Comparison of ENCODE assay signal across 8 cellular contexts in genomic region chr11:64854534-64855502, GRCh38. TPM values are rescaled to one million over a fixed set of nuclear protein-coding genes. Genes with fewer than 3 reads are reported as not detected.
DNase-seq lines count a peak whose midpoint lies in the region; TF ChIP-seq lines count a peak whose summit lies in the region.

No MANE protein-coding gene starts in this region.

- no CpG with 5 or more reads among the region's 45 CpGs for WGBS in mesendoderm (ENCODE audit: extremely low coverage, insufficient coverage, low lambda C conversion rate)
- 75% methylated on average over 44 of the region's 45 CpGs; no CpG with 5 or more reads in 1 of the 2 donors for WGBS in transverse colon (ENCODE audit: low coverage in 1 of 2), 2 donors

- CTCF ChIA-PET in GM10248 (lab: Yijun Ruan, JAX), result interaction anchor here (16.2 to 33.1 kb wide), 3 partner anchors 5 to 32 kb away, joined by 356 to 1137 read pairs (median 356); partner anchors contain the start of genes CDC42BPG and EHD1

- in situ Hi-C loops in transverse colon (cut with MboI; ENCODE audit: low pct_ligation_motif_present in 1 of 4, low pct_unique_long_range_greater_than_20kb in 1 of 4, low sequenced_read_pairs in 3 of 4), result no loop called here

- no peak for TF ChIP-seq CTCF in transverse colon (IDR thresholded peaks at IDR 0.05)
- TF ChIP-seq CTCF in GM10248 (IDR thresholded peaks at IDR 0.05; ENCODE audit: control extremely low read depth, extremely low read depth, low read depth, missing control alignments), result no peak

- intact Hi-C loops in transverse colon (cut with DNase I; ENCODE audit: low total_unique reads), result no loop called here

- no peaks in the 10 kb centered on the region for H3K36me3 ChIP-seq in mesendoderm (ENCODE audit: control insufficient read depth, insufficient read depth, low read length)
- no peaks in the 10 kb centered on the region for H3K36me3 ChIP-seq in transverse colon

- no peak overlapping the region for H3K9ac ChIP-seq in mesendoderm (ENCODE audit: low read length)

- H4K5ac ChIP-seq in mesendoderm (ENCODE audit: low read length), result no peak overlapping the region

- H3K4me3 ChIP-seq in mesendoderm (ENCODE audit: low read length) (no peak overlapping the region), transverse colon (no peak overlapping the region)

- H2BK5ac ChIP-seq in mesendoderm (ENCODE audit: low read length), result no peak overlapping the region

- H3K18ac ChIP-seq in mesendoderm (ENCODE audit: low read length), result no peak overlapping the region

- DNase-seq in NOMO-1 (lab: John Stamatoyannopoulos, UW; ENCODE audit: unreplicated experiment in 2 of 2) (peak; percentile 35 to 38), NOMO-1 treated with dmso at 0.1 percent for 144 hours (lab: John Stamatoyannopoulos, UW; ENCODE audit: unreplicated experiment) (no peak), T-helper 22 cell (ENCODE audit: low read depth) (peak; percentile 46), dermis microvascular lymphatic vessel endothelial cell (ENCODE audit: low read depth in 2 of 2) (peak; percentile 72 to 93), mesendoderm (peak; percentile 92), transverse colon (peak; percentile 85), middle frontal gyrus (ENCODE audit: extremely low spot score, low spot score) (no peak), GM10248 (ENCODE audit: extremely low spot score) (no peak)

- no peaks in the 10 kb centered on the region for H3K79me1 ChIP-seq in mesendoderm (ENCODE audit: low read length)

- H3K56ac ChIP-seq in mesendoderm (ENCODE audit: low read length), result no peak overlapping the region

- POLR2A ChIA-PET in GM10248 (lab: Yijun Ruan, JAX), result interaction anchor here (0.6 to 11.9 kb wide), 5 partner anchors 10 to 34 kb away, joined by 3 to 129 read pairs (median 5); partner anchors contain the start of gene EHD1

- H3K23ac ChIP-seq in mesendoderm (ENCODE audit: low read length), result no peak overlapping the region

- no peak overlapping the region for H2BK15ac ChIP-seq in mesendoderm (replicated peaks; ENCODE audit: low read depth)

- H2AK5ac ChIP-seq in mesendoderm (ENCODE audit: low read length), result no peak overlapping the region

- TF ChIP-seq EP300 in transverse colon (IDR thresholded peaks at IDR 0.05; ENCODE audit: low read depth), result peak; percentile 47

- no peak overlapping the region for H3K4me2 ChIP-seq in mesendoderm (ENCODE audit: low read length)

- H4K8ac ChIP-seq in mesendoderm (ENCODE audit: low read depth, low read length), result no peak overlapping the region

- no peak for TF ChIP-seq POLR2A in transverse colon (IDR thresholded peaks at IDR 0.05)

- no peak overlapping the region for H2BK120ac ChIP-seq in mesendoderm (ENCODE audit: low read depth, low read length)

- H3K27ac ChIP-seq in mesendoderm (ENCODE audit: low read depth, low read length) (no peak overlapping the region), transverse colon (peak overlapping the region; percentile 93 to 96 (median 94))

- no peaks in the 10 kb centered on the region for H3K9me3 ChIP-seq in transverse colon

- H3K79me2 ChIP-seq in mesendoderm (ENCODE audit: control insufficient read depth, insufficient read depth, low read length), result no peaks in the 10 kb centered on the region

- H3K4me1 ChIP-seq in mesendoderm (ENCODE audit: control insufficient read depth, low read depth, low read length) (no peaks in the 10 kb centered on the region), transverse colon (peaks cover 46 to 89% (median 61%) of the 10 kb centered on the region in 4 donors)

- H3K27me3 ChIP-seq in mesendoderm (ENCODE audit: insufficient read depth, low read length, poor library complexity) (no peaks in the 10 kb centered on the region), transverse colon (no peaks in the 10 kb centered on the region)

- no peak overlapping the region for H3K4ac ChIP-seq in mesendoderm (ENCODE audit: low read depth, low read length)

RNA-seq across cellular contexts. Expression of gene CDC42BPG, which starts 10.4 kb away (rescaled TPM):
- 0.13 and 0.38 TPM in 2 replicates for total RNA-seq in dermis microvascular lymphatic vessel endothelial cell
- 3.2 TPM for polyA plus RNA-seq in mesendoderm (2013, experiment 1 of 2)
- polyA plus RNA-seq in mesendoderm (2013, experiment 2 of 2), result 3.4 TPM
- total RNA-seq in transverse colon, result 10 to 100 TPM; 32.6 to 82.3 (median 46.9) TPM

RNA-seq across cellular contexts. Expression of gene EHD1, which starts 23.6 kb away (rescaled TPM):
- total RNA-seq in dermis microvascular lymphatic vessel endothelial cell, result 30.3 and 39.2 TPM in 2 replicates
- polyA plus RNA-seq in mesendoderm (2013, experiment 1 of 2), result 21.1 TPM
- 21.9 TPM for polyA plus RNA-seq in mesendoderm (2013, experiment 2 of 2)
- 100 to 1,000 TPM in 2 of 4 donors, 10 to 100 TPM in 2; 67.9 to 202 (median 116) TPM for total RNA-seq in transverse colon

RNA-seq across cellular contexts. Expression of gene MEN1, which starts 44.5 kb away (rescaled TPM):
- total RNA-seq in dermis microvascular lymphatic vessel endothelial cell (10.8 and 21.1 TPM in 2 replicates), transverse colon (10 to 100 TPM; 19.5 to 30.3 (median 25.4) TPM)
- 46.1 TPM for polyA plus RNA-seq in mesendoderm (2013, experiment 1 of 2)
- polyA plus RNA-seq in mesendoderm (2013, experiment 2 of 2), result 44.6 TPM

RNA-seq across cellular contexts. Expression of gene MAP4K2, which starts 51.8 kb away (rescaled TPM):
- 34.4 and 50.7 TPM in 2 replicates for total RNA-seq in dermis microvascular lymphatic vessel endothelial cell
- polyA plus RNA-seq in mesendoderm (2013, experiment 1 of 2), result 10.2 TPM
- 10.2 TPM for polyA plus RNA-seq in mesendoderm (2013, experiment 2 of 2)
- 100 to 1,000 TPM in 2 of 4 donors, 10 to 100 TPM in 2; 10.1 to 369 (median 90.9) TPM for total RNA-seq in transverse colon

Comparison
In these comparisons a context has a peak if more than half of its experiments do, and no peak if none do; other contexts are left out.
1. DNase-seq: peak in NOMO-1 (2 of 2), T-helper 22 cell (single experiment), dermis microvascular lymphatic vessel endothelial cell (2 of 2), mesendoderm (single experiment) and transverse colon (single experiment); none in NOMO-1 treated with dmso at 0.1 percent for 144 hours (single experiment), middle frontal gyrus (single experiment) and GM10248 (single experiment).
2. RNA of gene CDC42BPG, which starts 10.4 kb away (total RNA-seq): 32.6 to 82.3 TPM in transverse colon; 0.13 to 0.38 TPM in dermis microvascular lymphatic vessel endothelial cell; every median in the first group is over 10 times any median in the second.